8 cellular contexts compared by ENCODE assay signal in genomic region chr11:119106564-119107537, GRCh38. TPM values are rescaled to one million over a fixed set of nuclear protein-coding genes. Genes with fewer than 3 reads are reported as not detected.
DNase-seq lines count a peak whose midpoint lies in the region; ATAC-seq, FAIRE-seq and TF ChIP-seq lines count a peak whose summit lies in the region.

Gene C2CD2L (plus strand): TSS chr11:119107344. CDS start chr11:119107742, 398 bp downstream.

- no peak for TF ChIP-seq CTCF in AG04450 (IDR thresholded peaks at IDR 0.05; ENCODE audit: low read depth, low read length)
- no peak for TF ChIP-seq CTCF in keratinocyte (optimal IDR thresholded peaks at IDR 0.05 in 1 of 3, IDR thresholded peaks at IDR 0.05 in 1 of 3, conservative IDR thresholded peaks at IDR 0.05 in 1 of 3; ENCODE audit: extremely low read depth in 1 of 3, insufficient read depth in 2 of 3, low read length in 3 of 3)

- peaks cover 10% of the 10 kb centered on the region for H3K79me2 ChIP-seq in keratinocyte (ENCODE audit: control insufficient read depth, insufficient read depth, low read length)

- dilution Hi-C loops in keratinocyte (cut with MboI; ENCODE audit: extremely low pct_ligation_motif_present, low sequenced_read_pairs), result no loop called here

- no peaks in the 10 kb centered on the region for H3K9me3 ChIP-seq in AG04450 (ENCODE audit: control insufficient read depth, insufficient read depth, low read length)
- no peaks in the 10 kb centered on the region for H3K9me3 ChIP-seq in keratinocyte (ENCODE audit: control insufficient read depth, low read depth, low read length)

- peaks cover 28% of the 10 kb centered on the region for H3K4me1 ChIP-seq in keratinocyte (ENCODE audit: control insufficient read depth, extremely low read depth, insufficient read depth, low read length)

- H3K27ac ChIP-seq in AG04450 (ENCODE audit: low read depth, low read length), result peak within 1 kb of the TSS; percentile 39
- H3K27ac ChIP-seq in keratinocyte (ENCODE audit: control insufficient read depth, insufficient read depth, low read length), result peak within 1 kb of the TSS; percentile 67

- peak; percentile 70 for FAIRE-seq in keratinocyte (lab: Jason Lieb, UNC)

- ATAC-seq in GM18907 (IDR thresholded peaks at IDR 0.05; ENCODE audit: unreplicated experiment) (peak; percentile 70), HG03159 (IDR thresholded peaks at IDR 0.05; ENCODE audit: unreplicated experiment) (peak; percentile 71)

- DNase-seq in AG04450 (ENCODE audit: low read depth, low spot score) (peak; percentile 64), NCI-H345 (lab: John Stamatoyannopoulos, UW) (peak; percentile 92), keratinocyte (ENCODE audit: low read depth, low spot score) (peak; percentile 75)
- DNase-seq in activated CD4-positive, CD25-positive, alpha-beta regulatory T cell (lab: John Stamatoyannopoulos, UW), result peak; percentile 80 to 87 (median 82)
- peak; percentile 86 for DNase-seq in central memory CD4-positive, alpha-beta T cell
- DNase-seq in stimulated activated CD4-positive, alpha-beta T cell treated with anti-CD3 and anti-CD28 coated beads, Interleukin-12 subunit alpha, Interleukin-12 subunit beta, amount 100 ng/mL, for 4 hours, result peak; percentile 86

- peak within 1 kb of the TSS; percentile 95 for H3K4me2 ChIP-seq in keratinocyte (ENCODE audit: control insufficient read depth, extremely low read depth, insufficient read depth, low read depth, low read length)

- peak within 1 kb of the TSS; percentile 76 for H3K9ac ChIP-seq in keratinocyte (ENCODE audit: control insufficient read depth, extremely low read depth, insufficient read depth, low read length)

- H2AFZ ChIP-seq in keratinocyte (ENCODE audit: control insufficient read depth, low read length), result peak within 1 kb of the TSS; percentile 75

- H3K36me3 ChIP-seq in keratinocyte (ENCODE audit: control insufficient read depth in 2 of 2, extremely low read depth in 1 of 2, insufficient read depth in 2 of 2, low read length in 2 of 2), result peaks cover under 1 to 6% of the 10 kb centered on the region in 2 experiments

- POLR2A ChIA-PET in AG04450 (lab: Yijun Ruan, JAX), result interaction anchor here (0.7 to 2.4 kb wide), 4 partner anchors 12 to 232 kb away, joined by 3 to 23 read pairs (median 7); partner anchors contain the start of gene HINFP

- CTCF ChIA-PET in AG04450 (lab: Charles Lee), result interaction anchor here (0.7 to 2.3 kb wide), 6 partner anchors 12 to 249 kb away, joined by 3 to 8 read pairs (median 4); partner anchors contain the start of gene CBL

- H4K20me1 ChIP-seq in keratinocyte (ENCODE audit: control insufficient read depth, extremely low read depth, insufficient read depth, low read length), result no peaks in the 10 kb centered on the region

- H3K4me3 ChIP-seq in AG04450 (ENCODE audit: low read depth, low read length) (peak within 1 kb of the TSS; percentile 80), keratinocyte (ENCODE audit: control insufficient read depth in 2 of 3, extremely low read depth in 1 of 3, insufficient read depth in 2 of 3, low read depth in 1 of 3, low read length in 3 of 3) (peak within 1 kb of the TSS; percentile 76 to 82 (median 82))

- H3K27me3 ChIP-seq in AG04450 (ENCODE audit: control insufficient read depth, insufficient read depth, low read length) (no peaks in the 10 kb centered on the region), keratinocyte (ENCODE audit: control insufficient read depth, extremely low read depth, insufficient read depth, low read length) (no peaks in the 10 kb centered on the region)

- H3K9me1 ChIP-seq in keratinocyte (ENCODE audit: control insufficient read depth, extremely low read depth, insufficient read depth, low read length), result peaks cover 8% of the 10 kb centered on the region

RNA-seq across cellular contexts. Expression of gene C2CD2L, which starts in this region (rescaled TPM):
- polyA plus RNA-seq in AG04450 (2011; rRNA removed) (2.8 and 3.4 TPM in 2 replicates), keratinocyte (2.8 to 3.6 TPM (median 2.9 TPM) in 3 replicates)
- polyA minus RNA-seq in AG04450 (2011; rRNA and poly(A)+ RNA removed), result 8.3 and 11.9 TPM in 2 replicates
- 12.0 TPM for polyA plus RNA-seq in keratinocyte (2011; ENCODE audit: low read depth)
- polyA plus RNA-seq in keratinocyte (2011; cell fraction: cytosol; rRNA removed), result 2.0 and 2.2 TPM in 2 replicates
- 7.9 and 10.3 TPM in 2 replicates for polyA plus RNA-seq in keratinocyte (2011; cell fraction: nucleus; rRNA removed)
- 3.8 and 8.4 TPM in 2 replicates for polyA plus RNA-seq in keratinocyte (2012; ENCODE audit: low replicate concordance)
- polyA minus RNA-seq in keratinocyte, result 4.4 to 11.3 TPM (median 5.4 TPM) in 3 replicates
- polyA minus RNA-seq in keratinocyte (2011; cell fraction: cytosol; rRNA and poly(A)+ RNA removed), result 4.2 TPM
- 7.7 and 8.5 TPM in 2 replicates for polyA minus RNA-seq in keratinocyte (2011; cell fraction: nucleus; rRNA and poly(A)+ RNA removed)

Comparison
In these comparisons a context has a peak if more than half of its experiments do, and no peak if none do; other contexts are left out.
1. Peak in every context shown above with its lines: DNase-seq, ATAC-seq, H3K4me3 ChIP-seq and H3K27ac ChIP-seq.